In genomic region chr20:6490849-6491248, GRCh38 we compare ENCODE assay signal across 1 cellular context.
TF ChIP-seq lines count a peak whose summit lies in the region.

No MANE protein-coding gene starts in this region.

TF ChIP-seq in HepG2, 621 proteins besides CTCF, POLR2A, EP300 and RAD21 (continued from another document and continues in another):
- TF ChIP-seq ARID5B (CRISPR knock-in tag; IDR thresholded peaks at IDR 0.05) (peak; percentile 89), CBX5 (CRISPR knock-in tag; IDR thresholded peaks at IDR 0.05; ENCODE audit: borderline replicate concordance) (0 out of 2 replicates have a peak, but pooled peaks have one; percentile 41), MAFF (IDR thresholded peaks at IDR 0.05; ENCODE audit: low read depth, low read length) (peak; percentile 64; the same call in 1 of the 2 replicates), RFX1 (IDR thresholded peaks at IDR 0.05) (no peak), LCORL (IDR thresholded peaks at IDR 0.05) (no peak; the same call in 1 of the 2 replicates), LCORL (CRISPR knock-in tag; IDR thresholded peaks at IDR 0.05) (0 out of 2 replicates have a peak, but pooled peaks have one; percentile 45), MXD4 (CRISPR knock-in tag; IDR thresholded peaks at IDR 0.05) (no peak), FOXM1 (CRISPR knock-in tag; IDR thresholded peaks at IDR 0.05) (peak; percentile 91; the same call in 1 of the 2 replicates), REPIN1 (CRISPR knock-in tag; IDR thresholded peaks at IDR 0.05; ENCODE audit: borderline replicate concordance, low read depth) (peak; percentile 84), SRSF4 (IDR thresholded peaks at IDR 0.05; ENCODE audit: low read depth, low read length, poor library complexity, severe bottlenecking) (no peak), ZSCAN9 (CRISPR knock-in tag; IDR thresholded peaks at IDR 0.05; ENCODE audit: borderline replicate concordance) (peak; percentile 93), SYNCRIP (IDR thresholded peaks at IDR 0.05; ENCODE audit: insufficient read depth, low read depth, low read length) (no peak), TEAD3 (CRISPR knock-in tag; optimal IDR thresholded peaks at IDR 0.05; ENCODE audit: borderline replicate concordance) (peak; percentile 99), ZEB1 (IDR thresholded peaks at IDR 0.05; ENCODE audit: insufficient replicate concordance, low read depth) (peak; percentile 50), SMARCE1 (IDR thresholded peaks at IDR 0.05; ENCODE audit: borderline replicate concordance) (0 out of 2 replicates have a peak, but pooled peaks have one; percentile 41), ZNF792 (CRISPR knock-in tag; IDR thresholded peaks at IDR 0.05) (peak; percentile 69; the same call in 1 of the 2 replicates), FOXK1 (CRISPR knock-in tag; IDR thresholded peaks at IDR 0.05; ENCODE audit: borderline replicate concordance, low read depth) (peak; percentile 56; the same call in 1 of the 2 replicates), ZNF260 (CRISPR knock-in tag; IDR thresholded peaks at IDR 0.05; ENCODE audit: borderline replicate concordance, low read depth) (no peak), KMT2B (CRISPR knock-in tag; IDR thresholded peaks at IDR 0.05) (peak; percentile 50; the same call in 1 of the 2 replicates), SOX13 (IDR thresholded peaks at IDR 0.05) (no peak), SOX13 (CRISPR knock-in tag; conservative IDR thresholded peaks at IDR 0.05 in 1 of 2, IDR thresholded peaks at IDR 0.05 in 1 of 2) (peak in 1 of 2 experiments; percentile 50; a peak in 2 of 4 replicates), AGO1 (IDR thresholded peaks at IDR 0.05; ENCODE audit: low read depth, low read length, poor library complexity, severe bottlenecking) (no peak), NFE2 (CRISPR knock-in tag; IDR thresholded peaks at IDR 0.05) (no peak), TGIF2 (CRISPR knock-in tag; IDR thresholded peaks at IDR 0.05) (peak; percentile 90; the same call in 1 of the 2 replicates), ZNF724P (CRISPR knock-in tag; IDR thresholded peaks at IDR 0.05; ENCODE audit: borderline replicate concordance) (no peak), ZNF180 (CRISPR knock-in tag; IDR thresholded peaks at IDR 0.05; ENCODE audit: borderline replicate concordance, low read depth) (no peak), NFE2L2 (IDR thresholded peaks at IDR 0.05; ENCODE audit: low read length) (no peak), JUNB (CRISPR knock-in tag; IDR thresholded peaks at IDR 0.05; ENCODE audit: borderline replicate concordance) (peak; percentile 59; the same call in 1 of the 2 replicates), ZNF644 (CRISPR knock-in tag; IDR thresholded peaks at IDR 0.05; ENCODE audit: low read depth) (peak; percentile 98), TOE1 (CRISPR knock-in tag; IDR thresholded peaks at IDR 0.05) (no peak), ARID4A (CRISPR knock-in tag; IDR thresholded peaks at IDR 0.05; ENCODE audit: borderline replicate concordance) (peak; percentile 32; the same call in 1 of the 2 replicates), RARA (CRISPR knock-in tag; IDR thresholded peaks at IDR 0.05) (peak; percentile 69; the same call in 1 of the 2 replicates), SNRNP70 (IDR thresholded peaks at IDR 0.05; ENCODE audit: low read depth, low read length) (no peak), ELK4 (CRISPR knock-in tag; IDR thresholded peaks at IDR 0.05; ENCODE audit: borderline replicate concordance) (no peak), ZNF431 (CRISPR knock-in tag; IDR thresholded peaks at IDR 0.05; ENCODE audit: borderline replicate concordance, low read depth) (0 out of 2 replicates have a peak, but pooled peaks have one; percentile 45), HCFC1 (IDR thresholded peaks at IDR 0.05; ENCODE audit: low read depth, low read length) (no peak), ARID3A (IDR thresholded peaks at IDR 0.05; ENCODE audit: low read depth, low read length) (peak; percentile 86), SMAD3 (CRISPR knock-in tag; IDR thresholded peaks at IDR 0.05) (0 out of 2 replicates have a peak, but pooled peaks have one; percentile 53), PPARG (CRISPR knock-in tag; conservative IDR thresholded peaks at IDR 0.05) (0 out of 2 replicates have a peak, but pooled peaks have one; percentile 9), ZNF629 (CRISPR knock-in tag; conservative IDR thresholded peaks at IDR 0.05) (0 out of 2 replicates have a peak, but pooled peaks have one; percentile 32), ZFY (CRISPR knock-in tag; IDR thresholded peaks at IDR 0.05) (peak; percentile 40; the same call in 1 of the 2 replicates), TCF7L2 (IDR thresholded peaks at IDR 0.05; ENCODE audit: low read depth, low read length) (no peak), PHF5A (CRISPR knock-in tag; IDR thresholded peaks at IDR 0.05; ENCODE audit: low read depth, unreplicated experiment) (peak; percentile 56)
- TF ChIP-seq, protein P1, sequence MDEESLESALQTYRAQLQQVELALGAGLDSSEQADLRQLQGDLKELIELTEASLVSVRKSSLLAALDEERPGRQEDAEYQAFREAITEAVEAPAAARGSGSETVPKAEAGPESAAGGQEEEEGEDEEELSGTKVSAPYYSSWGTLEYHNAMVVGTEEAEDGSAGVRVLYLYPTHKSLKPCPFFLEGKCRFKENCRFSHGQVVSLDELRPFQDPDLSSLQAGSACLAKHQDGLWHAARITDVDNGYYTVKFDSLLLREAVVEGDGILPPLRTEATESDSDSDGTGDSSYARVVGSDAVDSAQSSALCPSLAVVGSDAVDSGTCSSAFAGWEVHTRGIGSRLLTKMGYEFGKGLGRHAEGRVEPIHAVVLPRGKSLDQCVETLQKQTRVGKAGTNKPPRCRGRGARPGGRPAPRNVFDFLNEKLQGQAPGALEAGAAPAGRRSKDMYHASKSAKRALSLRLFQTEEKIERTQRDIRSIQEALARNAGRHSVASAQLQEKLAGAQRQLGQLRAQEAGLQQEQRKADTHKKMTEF (CRISPR knock-in tag; IDR thresholded peaks at IDR 0.05) = 0 out of 2 replicates have a peak, but pooled peaks have one; percentile 45
- TF ChIP-seq, protein P2, sequence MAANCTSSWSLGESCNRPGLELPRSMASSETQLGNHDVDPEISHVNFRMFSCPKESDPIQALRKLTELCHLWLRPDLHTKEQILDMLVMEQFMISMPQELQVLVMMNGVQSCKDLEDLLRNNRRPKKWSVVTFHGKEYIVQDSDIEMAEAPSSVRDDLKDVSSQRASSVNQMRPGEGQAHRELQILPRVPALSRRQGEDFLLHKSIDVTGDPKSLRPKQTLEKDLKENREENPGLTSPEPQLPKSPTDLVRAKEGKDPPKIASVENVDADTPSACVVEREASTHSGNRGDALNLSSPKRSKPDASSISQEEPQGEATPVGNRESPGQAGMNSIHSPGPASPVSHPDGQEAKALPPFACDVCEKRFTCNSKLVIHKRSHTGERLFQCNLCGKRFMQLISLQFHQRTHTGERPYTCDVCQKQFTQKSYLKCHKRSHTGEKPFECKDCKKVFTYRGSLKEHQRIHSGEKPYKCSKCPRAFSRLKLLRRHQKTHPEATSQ (CRISPR knock-in tag; IDR thresholded peaks at IDR 0.05; ENCODE audit: borderline replicate concordance) = no peak; the same call in 1 of the 2 replicates
- TF ChIP-seq, protein P3, sequence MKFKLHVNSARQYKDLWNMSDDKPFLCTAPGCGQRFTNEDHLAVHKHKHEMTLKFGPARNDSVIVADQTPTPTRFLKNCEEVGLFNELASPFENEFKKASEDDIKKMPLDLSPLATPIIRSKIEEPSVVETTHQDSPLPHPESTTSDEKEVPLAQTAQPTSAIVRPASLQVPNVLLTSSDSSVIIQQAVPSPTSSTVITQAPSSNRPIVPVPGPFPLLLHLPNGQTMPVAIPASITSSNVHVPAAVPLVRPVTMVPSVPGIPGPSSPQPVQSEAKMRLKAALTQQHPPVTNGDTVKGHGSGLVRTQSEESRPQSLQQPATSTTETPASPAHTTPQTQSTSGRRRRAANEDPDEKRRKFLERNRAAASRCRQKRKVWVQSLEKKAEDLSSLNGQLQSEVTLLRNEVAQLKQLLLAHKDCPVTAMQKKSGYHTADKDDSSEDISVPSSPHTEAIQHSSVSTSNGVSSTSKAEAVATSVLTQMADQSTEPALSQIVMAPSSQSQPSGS (CRISPR knock-in tag; IDR thresholded peaks at IDR 0.05) = 0 out of 2 replicates have a peak, but pooled peaks have one; percentile 42
- TF ChIP-seq, protein P4, sequence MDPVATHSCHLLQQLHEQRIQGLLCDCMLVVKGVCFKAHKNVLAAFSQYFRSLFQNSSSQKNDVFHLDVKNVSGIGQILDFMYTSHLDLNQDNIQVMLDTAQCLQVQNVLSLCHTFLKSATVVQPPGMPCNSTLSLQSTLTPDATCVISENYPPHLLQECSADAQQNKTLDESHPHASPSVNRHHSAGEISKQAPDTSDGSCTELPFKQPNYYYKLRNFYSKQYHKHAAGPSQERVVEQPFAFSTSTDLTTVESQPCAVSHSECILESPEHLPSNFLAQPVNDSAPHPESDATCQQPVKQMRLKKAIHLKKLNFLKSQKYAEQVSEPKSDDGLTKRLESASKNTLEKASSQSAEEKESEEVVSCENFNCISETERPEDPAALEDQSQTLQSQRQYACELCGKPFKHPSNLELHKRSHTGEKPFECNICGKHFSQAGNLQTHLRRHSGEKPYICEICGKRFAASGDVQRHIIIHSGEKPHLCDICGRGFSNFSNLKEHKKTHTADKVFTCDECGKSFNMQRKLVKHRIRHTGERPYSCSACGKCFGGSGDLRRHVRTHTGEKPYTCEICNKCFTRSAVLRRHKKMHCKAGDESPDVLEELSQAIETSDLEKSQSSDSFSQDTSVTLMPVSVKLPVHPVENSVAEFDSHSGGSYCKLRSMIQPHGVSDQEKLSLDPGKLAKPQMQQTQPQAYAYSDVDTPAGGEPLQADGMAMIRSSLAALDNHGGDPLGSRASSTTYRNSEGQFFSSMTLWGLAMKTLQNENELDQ (CRISPR knock-in tag; IDR thresholded peaks at IDR 0.05; ENCODE audit: borderline replicate concordance) = peak; percentile 87; the same call in 1 of the 2 replicates
